ENCODE assay signal across 1 cellular context in genomic region chr16:66905633-66906539, GRCh38.
TF ChIP-seq lines count a peak whose summit lies in the region.

No MANE protein-coding gene starts in this region.

TF ChIP-seq in GM12878, 131 proteins besides CTCF, POLR2A, EP300 and RAD21:
- TF ChIP-seq HSF1 (IDR thresholded peaks at IDR 0.05; ENCODE audit: low read depth, low read length) (no peak), JUNB (IDR thresholded peaks at IDR 0.05) (no peak), EZH2 (IDR thresholded peaks at IDR 0.05; ENCODE audit: borderline replicate concordance, control insufficient read depth, low read depth, low read length) (no peak), IKZF1 (conservative IDR thresholded peaks at IDR 0.05) (no peak), SMC3 (IDR thresholded peaks at IDR 0.05; ENCODE audit: borderline replicate concordance, low read length) (no peak), HDAC6 (IDR thresholded peaks at IDR 0.05; ENCODE audit: unreplicated experiment) (no peak), SIN3A (IDR thresholded peaks at IDR 0.05; ENCODE audit: low read depth, low read length) (no peak), RB1 (IDR thresholded peaks at IDR 0.05; ENCODE audit: borderline replicate concordance) (no peak), MEF2B (IDR thresholded peaks at IDR 0.05; ENCODE audit: partially characterized antibody, poor library complexity, severe bottlenecking) (no peak), STAT3 (IDR thresholded peaks at IDR 0.05; ENCODE audit: low read depth, low read length) (no peak), MEF2A (IDR thresholded peaks at IDR 0.05; ENCODE audit: insufficient read depth, low read depth, low read length) (no peak), FOXM1 (IDR thresholded peaks at IDR 0.05; ENCODE audit: low read depth, low read length) (no peak), MYC (IDR thresholded peaks at IDR 0.05; ENCODE audit: insufficient read depth, insufficient read length, insufficient replicate concordance, low read length, severe bottlenecking) (no peak), ZNF274 (IDR thresholded peaks at IDR 0.05; ENCODE audit: insufficient read depth, insufficient read length) (no peak), POU2F2 (IDR thresholded peaks at IDR 0.05; ENCODE audit: borderline replicate concordance, low read depth, low read length) (no peak)
- TF ChIP-seq, protein P1, sequence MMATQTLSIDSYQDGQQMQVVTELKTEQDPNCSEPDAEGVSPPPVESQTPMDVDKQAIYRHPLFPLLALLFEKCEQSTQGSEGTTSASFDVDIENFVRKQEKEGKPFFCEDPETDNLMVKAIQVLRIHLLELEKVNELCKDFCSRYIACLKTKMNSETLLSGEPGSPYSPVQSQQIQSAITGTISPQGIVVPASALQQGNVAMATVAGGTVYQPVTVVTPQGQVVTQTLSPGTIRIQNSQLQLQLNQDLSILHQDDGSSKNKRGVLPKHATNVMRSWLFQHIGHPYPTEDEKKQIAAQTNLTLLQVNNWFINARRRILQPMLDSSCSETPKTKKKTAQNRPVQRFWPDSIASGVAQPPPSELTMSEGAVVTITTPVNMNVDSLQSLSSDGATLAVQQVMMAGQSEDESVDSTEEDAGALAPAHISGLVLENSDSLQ (IDR thresholded peaks at IDR 0.05), result no peak
TF ChIP-seq in GM12878: peak in this region for 0.
